Comparison of ENCODE assay signal across 10 cellular contexts in genomic region chr11:109971184-109971523, GRCh38.
DNase-seq lines count a peak whose midpoint lies in the region; ATAC-seq and TF ChIP-seq lines count a peak whose summit lies in the region.
"Had no signal": no experiment of that assay in that cellular context is flagged by ENCODE, and none has a peak within 500 bp of the region (broad histone marks: within the 10 kb centered on the region; RNA-seq: fewer than 3 reads in every experiment).

No MANE protein-coding gene starts in this region.

- H4K20me1 ChIP-seq in PC-9 (ENCODE audit: insufficient read depth) = no peaks in the 10 kb centered on the region

- H3K9me3 Mint-ChIP-seq in Caco-2 (ENCODE audit: unreplicated experiment) = no peaks in the 10 kb centered on the region

- ATAC-seq in GM19035 (IDR thresholded peaks at IDR 0.05; ENCODE audit: unreplicated experiment) (peak; percentile 7), psoas muscle (peak in 2 of 4 donors; percentile 12), HG03354 (IDR thresholded peaks at IDR 0.05; ENCODE audit: poor library complexity, severe bottlenecking, unreplicated experiment) (no peak)

- H3K27ac ChIP-seq in psoas muscle = peak overlapping the region; percentile 63
- no peak overlapping the region for H3K27ac ChIP-seq in PC-9
- H3K27ac ChIP-seq: thoracic aorta had no signal

- POLR2A ChIA-PET in Caco-2 (lab: Charles Lee) (no interaction called here), PC-9 (lab: Charles Lee; ENCODE audit: unreplicated experiment) (no interaction called here)

- H3K27ac Mint-ChIP-seq in Caco-2 (ENCODE audit: unreplicated experiment) = no peak overlapping the region

- no peaks in the 10 kb centered on the region for H3K36me3 Mint-ChIP-seq in Caco-2 (ENCODE audit: insufficient read depth, unreplicated experiment)

- WGBS in psoas muscle, 3 donors = 57 to 69% (median 68%) methylated on average over 2 of the region's 2 CpGs

- no peaks in the 10 kb centered on the region for H3K9me2 ChIP-seq in PC-9 (ENCODE audit: insufficient read depth)

- H3K4me2 ChIP-seq in PC-9 = no peak overlapping the region

- peaks cover 3% of the 10 kb centered on the region for H3K27me3 Mint-ChIP-seq in Caco-2 (ENCODE audit: insufficient read depth, unreplicated experiment)

- peak; percentile 10 for DNase-seq in NAMALWA (ENCODE audit: low spot score)
- DNase-seq in cerebellar cortex (ENCODE audit: low spot score) = peak; percentile 1
- no peak for DNase-seq in psoas muscle
- no peak for DNase-seq in Caco-2
- DNase-seq in PC-9 = no peak
- no peak for DNase-seq in activated gamma-delta T cell (lab: John Stamatoyannopoulos, UW)
- DNase-seq: mesendoderm had no signal

- no peak overlapping the region for H2AFZ ChIP-seq in PC-9

- H3F3A ChIP-seq in PC-9 (ENCODE audit: insufficient read depth, low read depth) = no peaks in the 10 kb centered on the region

- no peak overlapping the region for H3K4me3 ChIP-seq in psoas muscle
- H3K4me3 ChIP-seq in Caco-2 (ENCODE audit: low read depth, low read length) = no peak overlapping the region
- H3K4me3 ChIP-seq in PC-9 = no peak overlapping the region
- H3K4me3 ChIP-seq: thoracic aorta had no signal

- no peaks in the 10 kb centered on the region for H3K4me1 Mint-ChIP-seq in Caco-2 (ENCODE audit: low read depth, unreplicated experiment)

- TF ChIP-seq CTCF in psoas muscle (IDR thresholded peaks at IDR 0.05) (no peak), Caco-2 (IDR thresholded peaks at IDR 0.05; ENCODE audit: insufficient read depth in 1 of 2, low read depth in 1 of 2, low read length in 1 of 2, severe bottlenecking in 1 of 2, unreplicated experiment in 1 of 2) (no peak), PC-9 (conservative IDR thresholded peaks at IDR 0.05) (no peak)

- intact Hi-C loops in psoas muscle (cut with DNase I) = no loop called here
- intact Hi-C loops in Caco-2 (cut with micrococcal nuclease; ENCODE audit: unreplicated experiment) = no loop called here
- intact Hi-C loops in PC-9 (cut with micrococcal nuclease; ENCODE audit: unreplicated experiment) = no loop called here

- H3K36me3 ChIP-seq in psoas muscle (ENCODE audit: insufficient read depth in 1 of 2, low read depth in 1 of 2) = no peaks in the 10 kb centered on the region
- no peaks in the 10 kb centered on the region for H3K36me3 ChIP-seq in Caco-2 (ENCODE audit: control insufficient read depth, insufficient read depth, low read length)
- no peaks in the 10 kb centered on the region for H3K36me3 ChIP-seq in PC-9 (ENCODE audit: low read depth)
- H3K36me3 ChIP-seq: thoracic aorta had no signal

- CTCF ChIA-PET in Caco-2 (lab: Charles Lee) = no interaction called here
- CTCF ChIA-PET in PC-9 (lab: Charles Lee) = no interaction called here

- no peaks in the 10 kb centered on the region for H3K79me2 ChIP-seq in PC-9 (ENCODE audit: low read depth)

- peaks cover 25% of the 10 kb centered on the region for H3K4me1 ChIP-seq in psoas muscle
- no peaks in the 10 kb centered on the region for H3K4me1 ChIP-seq in Caco-2
- H3K4me1 ChIP-seq in PC-9 (replicated peaks; ENCODE audit: insufficient read depth) = no peaks in the 10 kb centered on the region

- no peaks in the 10 kb centered on the region for H3K27me3 ChIP-seq in psoas muscle (ENCODE audit: insufficient read depth in 3 of 3, low read length in 2 of 3)
- H3K27me3 ChIP-seq in Caco-2 (replicated peaks; ENCODE audit: control insufficient read depth, insufficient read depth, low read length) = no peaks in the 10 kb centered on the region
- H3K27me3 ChIP-seq in PC-9 (ENCODE audit: insufficient read depth, low read depth) = no peaks in the 10 kb centered on the region

- BruUV-seq in Caco-2 (replicated peaks; lab: Mats Ljungman, UMichigan) = no TSS peak
- BruUV-seq in PC-9 (replicated peaks; lab: Mats Ljungman, UMichigan) = no TSS peak

- H3K4me3 Mint-ChIP-seq in Caco-2 (ENCODE audit: unreplicated experiment) = no peak overlapping the region

- no peaks in the 10 kb centered on the region for H3K9me3 ChIP-seq in psoas muscle
- no peaks in the 10 kb centered on the region for H3K9me3 ChIP-seq in Caco-2
- no peaks in the 10 kb centered on the region for H3K9me3 ChIP-seq in PC-9 (ENCODE audit: insufficient read depth, low read depth)
- H3K9me3 ChIP-seq: thoracic aorta had no signal

Comparison
In these comparisons a context has a peak if more than half of its experiments do, and no peak if none do; other contexts are left out.
1. DNase-seq: peak in NAMALWA (single experiment) and cerebellar cortex (single experiment); none in psoas muscle (0 of 2), Caco-2 (0 of 2), PC-9 (0 of 2) and activated gamma-delta T cell (single experiment).